Comparison of ENCODE assay signal across 18 cellular contexts in the genomic region with DNA sequence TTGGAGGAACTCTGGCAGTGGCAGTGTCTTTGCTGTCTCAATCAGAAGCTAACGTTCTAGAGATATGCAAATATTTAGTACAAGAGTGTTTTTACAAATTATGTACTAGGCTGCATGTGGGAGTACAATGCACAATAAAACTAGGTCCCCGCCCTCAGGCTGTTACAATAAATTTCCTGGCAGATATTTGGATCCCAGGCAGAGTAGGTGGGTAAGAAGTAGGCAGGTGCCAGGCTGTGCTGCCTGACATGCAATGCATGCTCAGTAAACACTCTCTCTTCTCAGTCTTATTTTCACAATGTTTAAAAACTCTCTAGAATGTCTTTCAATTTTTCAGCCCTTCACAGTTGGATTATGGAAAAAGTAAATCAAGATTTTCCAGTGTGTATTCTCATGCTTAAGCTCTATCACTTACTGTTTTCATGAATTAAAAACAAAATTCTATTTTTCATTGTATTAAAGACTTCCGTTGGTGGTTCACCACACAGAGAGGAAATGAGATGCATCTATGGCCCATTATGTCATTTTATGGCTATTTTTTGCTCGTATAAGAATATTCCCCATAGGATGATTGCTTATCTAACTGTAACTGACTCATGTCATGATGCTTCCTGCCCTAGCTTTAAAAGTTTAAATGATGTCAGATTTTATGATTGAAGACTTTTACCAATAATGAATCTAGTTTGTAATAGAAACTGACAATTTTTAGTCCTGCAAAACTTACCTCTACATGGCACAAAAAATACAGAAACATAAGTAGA.
DNase-seq lines count a peak whose midpoint lies in the region; ATAC-seq and TF ChIP-seq lines count a peak whose summit lies in the region.
"Had no signal": no experiment of that assay in that cellular context is flagged by ENCODE, and none has a peak within 500 bp of the region (broad histone marks: within the 10 kb centered on the region; RNA-seq: fewer than 3 reads in every experiment).

No MANE protein-coding gene starts in this region.

- no peaks in the 10 kb centered on the region for H3K9me3 Mint-ChIP-seq in Calu3 (ENCODE audit: low read depth, unreplicated experiment)

- H3K4me1 ChIP-seq in RWPE2 (ENCODE audit: insufficient read depth, poor library complexity, severe bottlenecking) (peaks cover 43% of the 10 kb centered on the region), suprapubic skin (peaks cover 9% of the 10 kb centered on the region), stomach (no peaks in the 10 kb centered on the region)

- TF ChIP-seq EP300 in suprapubic skin (IDR thresholded peaks at IDR 0.05) (no peak), stomach (IDR thresholded peaks at IDR 0.05) (no peak)

- no peak overlapping the region for H3K4me3 ChIP-seq in RWPE2 (ENCODE audit: severe bottlenecking)
- H3K4me3 ChIP-seq in suprapubic skin, result no peak overlapping the region
- no peak overlapping the region for H3K4me3 ChIP-seq in stomach
- H3K4me3 ChIP-seq: heart right ventricle, thoracic aorta had no signal

- no peak overlapping the region for H3K4me3 Mint-ChIP-seq in Calu3 (ENCODE audit: low read depth, unreplicated experiment)
- H3K4me3 Mint-ChIP-seq: brain; CD4-positive, alpha-beta memory T cell; nephron progenitor cell had no signal

- H3K27ac ChIP-seq in RWPE2 (ENCODE audit: poor library complexity, severe bottlenecking) (peak overlapping the region; percentile 93), suprapubic skin (no peak overlapping the region), stomach (no peak overlapping the region)
- H3K27ac ChIP-seq: heart right ventricle, KMS-11, thoracic aorta had no signal

- H3K27ac Mint-ChIP-seq in Calu3 (ENCODE audit: unreplicated experiment), result peak overlapping the region; percentile 91
- H3K27ac Mint-ChIP-seq: CD4-positive, alpha-beta memory T cell; nephron progenitor cell had no signal

- DNase-seq in Calu3 (no peak), HT1080 (ENCODE audit: low read depth) (peak; percentile 86), RWPE2 (ENCODE audit: low spot score) (no peak), glomerular visceral epithelial cell (ENCODE audit: extremely low spot score) (peak; percentile 80), suprapubic skin (ENCODE audit: low spot score in 2 of 2) (no peak), stomach (no peak), pons (ENCODE audit: low spot score) (no peak), NCI-H2227 (lab: John Stamatoyannopoulos, UW; ENCODE audit: unreplicated experiment) (no peak)
- DNase-seq: activated effector memory CD4-positive, alpha-beta T cell treated with anti-CD3 and anti-CD28 coated beads, Interleukin-2, amount 50 U/mL, for 16 hours; CD4-positive, alpha-beta memory T cell; heart right ventricle; nephron progenitor cell; NK-92 treated with Interleukin-12 subunit alpha and Interleukin-12 subunit beta, amount 100 ng/mL, for 24 hours; T-helper 1 cell had no signal

- H3K4me1 Mint-ChIP-seq in Calu3 (ENCODE audit: low read depth, unreplicated experiment), result peaks cover 83% of the 10 kb centered on the region
- H3K4me1 Mint-ChIP-seq: CD4-positive, alpha-beta memory T cell; nephron progenitor cell had no signal

- CTCF ChIA-PET in Calu3 (lab: Charles Lee), result interaction anchor here (0.6 to 0.8 kb wide), 4 partner anchors 34 to 528 kb away, joined by 3 to 9 read pairs (median 3); no protein-coding TSS in a partner anchor

- WGBS in suprapubic skin, result 30% methylated on average over 4 of the region's 4 CpGs
- WGBS in stomach, 5 donors, result 33 to 42% (median 37%) methylated on average over 4 of the region's 4 CpGs

- TF ChIP-seq POLR2A in suprapubic skin (IDR thresholded peaks at IDR 0.05) (no peak), stomach (IDR thresholded peaks at IDR 0.05) (no peak)

- no peak for TF ChIP-seq CTCF in Calu3 (IDR thresholded peaks at IDR 0.05; ENCODE audit: unreplicated experiment)
- TF ChIP-seq CTCF in RWPE2 (IDR thresholded peaks at IDR 0.05; ENCODE audit: poor library complexity, severe bottlenecking), result no peak
- no peak for TF ChIP-seq CTCF in suprapubic skin (IDR thresholded peaks at IDR 0.05)
- TF ChIP-seq CTCF in stomach (IDR thresholded peaks at IDR 0.05), result no peak

- H3K9me3 ChIP-seq in RWPE2 (ENCODE audit: severe bottlenecking) (no peaks in the 10 kb centered on the region), suprapubic skin (peaks cover 7% of the 10 kb centered on the region), stomach (peaks cover 0 to 10% (median 5%) of the 10 kb centered on the region in 4 donors)

- H3K36me3 Mint-ChIP-seq in Calu3 (ENCODE audit: insufficient read depth, unreplicated experiment), result peaks cover 14% of the 10 kb centered on the region
- H3K36me3 Mint-ChIP-seq: CD4-positive, alpha-beta memory T cell had no signal

- H3K36me3 ChIP-seq in RWPE2 (ENCODE audit: low read depth) (no peaks in the 10 kb centered on the region), suprapubic skin (no peaks in the 10 kb centered on the region), stomach (no peaks in the 10 kb centered on the region)
- H3K36me3 ChIP-seq: heart right ventricle, thoracic aorta had no signal

- BruUV-seq in Calu3 (replicated peaks; lab: Mats Ljungman, UMichigan), result no TSS peak

- H3K27me3 ChIP-seq in RWPE2 (ENCODE audit: insufficient read depth, poor library complexity, severe bottlenecking), result no peaks in the 10 kb centered on the region
- H3K27me3 ChIP-seq in suprapubic skin, result no peaks in the 10 kb centered on the region
- H3K27me3 ChIP-seq in stomach, result no peaks in the 10 kb centered on the region
- H3K27me3 ChIP-seq: heart right ventricle had no signal

- no peaks in the 10 kb centered on the region for H3K27me3 Mint-ChIP-seq in Calu3 (ENCODE audit: unreplicated experiment)
- H3K27me3 Mint-ChIP-seq: brain; CD4-positive, alpha-beta memory T cell had no signal

- peak; percentile 20; the same call in 1 of the 3 replicates for ATAC-seq in RWPE2 (ENCODE audit: low read depth)
- ATAC-seq: left lobe of liver had no signal

- intact Hi-C loops in Calu3 (cut with micrococcal nuclease; ENCODE audit: unreplicated experiment), result loop anchor here (2.0 to 5.0 kb wide), 3 partner anchors 25 to 341 kb away; no protein-coding TSS in a partner anchor
- intact Hi-C loops in stomach (cut with DNase I; ENCODE audit: low total_unique reads), result no loop called here

Comparison
In these comparisons a context has a peak if more than half of its experiments do, and no peak if none do; other contexts are left out.
1. DNase-seq: peak in HT1080 (single experiment) and glomerular visceral epithelial cell (single experiment); none in Calu3 (single experiment), RWPE2 (single experiment), suprapubic skin (0 of 2), stomach (single experiment), pons (single experiment) and NCI-H2227 (single experiment).